25 cellular contexts compared by ENCODE assay signal in genomic region chr18:40423291-40423690, GRCh38.
"Had no signal": no experiment of that assay in that cellular context is flagged by ENCODE, and none has a peak within 500 bp of the region (broad histone marks: within the 10 kb centered on the region; RNA-seq: fewer than 3 reads in every experiment).

No MANE protein-coding gene starts in this region.

- H3K4me1 ChIP-seq: neural progenitor cell, parathyroid adenoma, psoas muscle, right lobe of liver, sigmoid colon, stomach, thyroid gland, tibial nerve, upper lobe of left lung, vagina had no signal

- H3K36me3 ChIP-seq: neural progenitor cell, ovary, right lobe of liver, sigmoid colon, stomach, thoracic aorta, thyroid gland, tibial nerve, upper lobe of left lung, vagina had no signal

- H3K27ac ChIP-seq: neural progenitor cell, ovary, parathyroid adenoma, psoas muscle, right lobe of liver, sigmoid colon, stomach, thoracic aorta, thyroid gland, tibial nerve, upper lobe of left lung, vagina had no signal

- DNase-seq: natural killer cell; occipital lobe; ovary; posterior cingulate gyrus; psoas muscle; right cardiac atrium; right lobe of liver; sigmoid colon; small intestine; stimulated activated CD4-positive, alpha-beta T cell treated with anti-CD3 and anti-CD28 coated beads, Interleukin-15, amount 100 ng/mL, for 24 hours; stimulated activated CD4-positive, alpha-beta T cell treated with anti-CD3 and anti-CD28 coated beads, Interleukin-2, amount 100 ng/mL, for 24 hours; stimulated activated CD4-positive, alpha-beta T cell treated with anti-CD3 and anti-CD28 coated beads, Interleukin-2, amount 100 ng/mL, for 48 hours; stimulated activated CD4-positive, alpha-beta T cell treated with anti-CD3 and anti-CD28 coated beads, Interleukin-4, amount 100 ng/mL, for 24 hours; stimulated activated naive B cell treated with anti-CD40 and anti-IgM and Interleukin-4, amounts not matched to agents 10 μg/mL and 1 μg/mL and 100 μg/mL, for 72 hours; stimulated activated naive CD4-positive, alpha-beta T cell treated with Interleukin-2 at 50 U/mL for 16 hours; stomach; thyroid gland; trophoblast cell; upper lobe of left lung had no signal

- H3K27me3 ChIP-seq: neural progenitor cell, ovary, right lobe of liver, sigmoid colon, stomach, thyroid gland, tibial nerve, upper lobe of left lung, vagina had no signal

- H3K9me3 ChIP-seq: ovary, psoas muscle, right lobe of liver, stomach, thoracic aorta, thyroid gland, tibial nerve, upper lobe of left lung, vagina had no signal

- ATAC-seq: natural killer cell; psoas muscle; right cardiac atrium; right lobe of liver; stimulated activated effector memory CD8-positive, alpha-beta T cell treated with anti-CD3 and anti-CD28 coated beads, Interleukin-12 subunit alpha, Interleukin-12 subunit beta, amount 100 ng/mL, for 72 hours; stimulated activated naive B cell treated with anti-CD40 and anti-IgM and Interleukin-4, amounts not matched to agents 10 μg/mL and 1 μg/mL and 100 μg/mL, for 72 hours had no signal

- H3K4me3 ChIP-seq: neural progenitor cell, ovary, psoas muscle, right lobe of liver, sigmoid colon, stomach, thoracic aorta, thyroid gland, tibial nerve, upper lobe of left lung, vagina had no signal
